ENCODE assay signal across 8 cellular contexts in the genomic region with DNA sequence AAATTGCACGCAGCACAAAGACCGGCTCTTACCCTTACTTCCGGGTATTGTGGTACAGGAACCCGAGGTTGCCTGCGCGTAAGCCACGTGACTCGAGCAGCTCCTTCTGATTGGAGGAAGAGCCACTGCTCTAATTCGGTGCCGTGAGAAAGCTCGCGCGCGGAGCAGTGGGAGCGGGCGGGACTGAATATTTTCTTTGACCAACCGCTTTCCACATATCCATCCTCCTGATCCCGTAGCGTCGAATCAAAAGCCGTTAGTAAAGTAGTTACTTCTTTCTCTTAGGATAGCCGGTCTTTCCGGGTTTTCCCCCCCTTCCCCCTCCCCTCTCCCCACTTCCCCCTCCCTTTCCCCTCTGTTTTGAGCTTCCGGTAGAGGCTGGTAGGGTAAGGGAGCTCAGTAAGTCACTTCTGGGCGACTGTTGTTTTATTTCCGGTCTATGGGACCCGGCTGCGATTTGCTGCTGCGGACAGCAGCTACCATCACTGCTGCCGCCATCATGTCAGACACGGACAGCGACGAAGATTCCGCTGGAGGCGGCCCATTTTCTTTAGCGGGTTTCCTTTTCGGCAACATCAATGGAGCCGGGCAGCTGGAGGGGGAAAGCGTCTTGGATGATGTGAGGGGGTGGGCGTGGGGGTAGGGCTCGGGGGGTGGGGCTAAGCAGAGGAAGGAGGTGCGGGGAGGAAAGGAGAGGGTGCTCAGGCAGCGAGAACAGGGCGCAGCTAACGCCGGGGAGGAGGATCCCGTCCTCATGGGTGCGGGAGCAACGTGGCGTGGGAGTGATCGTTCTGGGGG. TPM values are rescaled to one million over a fixed set of nuclear protein-coding genes. Genes with fewer than 3 reads are reported as not detected.
DNase-seq lines count a peak whose midpoint lies in the region; ATAC-seq and TF ChIP-seq lines count a peak whose summit lies in the region.

A gene with protein sequence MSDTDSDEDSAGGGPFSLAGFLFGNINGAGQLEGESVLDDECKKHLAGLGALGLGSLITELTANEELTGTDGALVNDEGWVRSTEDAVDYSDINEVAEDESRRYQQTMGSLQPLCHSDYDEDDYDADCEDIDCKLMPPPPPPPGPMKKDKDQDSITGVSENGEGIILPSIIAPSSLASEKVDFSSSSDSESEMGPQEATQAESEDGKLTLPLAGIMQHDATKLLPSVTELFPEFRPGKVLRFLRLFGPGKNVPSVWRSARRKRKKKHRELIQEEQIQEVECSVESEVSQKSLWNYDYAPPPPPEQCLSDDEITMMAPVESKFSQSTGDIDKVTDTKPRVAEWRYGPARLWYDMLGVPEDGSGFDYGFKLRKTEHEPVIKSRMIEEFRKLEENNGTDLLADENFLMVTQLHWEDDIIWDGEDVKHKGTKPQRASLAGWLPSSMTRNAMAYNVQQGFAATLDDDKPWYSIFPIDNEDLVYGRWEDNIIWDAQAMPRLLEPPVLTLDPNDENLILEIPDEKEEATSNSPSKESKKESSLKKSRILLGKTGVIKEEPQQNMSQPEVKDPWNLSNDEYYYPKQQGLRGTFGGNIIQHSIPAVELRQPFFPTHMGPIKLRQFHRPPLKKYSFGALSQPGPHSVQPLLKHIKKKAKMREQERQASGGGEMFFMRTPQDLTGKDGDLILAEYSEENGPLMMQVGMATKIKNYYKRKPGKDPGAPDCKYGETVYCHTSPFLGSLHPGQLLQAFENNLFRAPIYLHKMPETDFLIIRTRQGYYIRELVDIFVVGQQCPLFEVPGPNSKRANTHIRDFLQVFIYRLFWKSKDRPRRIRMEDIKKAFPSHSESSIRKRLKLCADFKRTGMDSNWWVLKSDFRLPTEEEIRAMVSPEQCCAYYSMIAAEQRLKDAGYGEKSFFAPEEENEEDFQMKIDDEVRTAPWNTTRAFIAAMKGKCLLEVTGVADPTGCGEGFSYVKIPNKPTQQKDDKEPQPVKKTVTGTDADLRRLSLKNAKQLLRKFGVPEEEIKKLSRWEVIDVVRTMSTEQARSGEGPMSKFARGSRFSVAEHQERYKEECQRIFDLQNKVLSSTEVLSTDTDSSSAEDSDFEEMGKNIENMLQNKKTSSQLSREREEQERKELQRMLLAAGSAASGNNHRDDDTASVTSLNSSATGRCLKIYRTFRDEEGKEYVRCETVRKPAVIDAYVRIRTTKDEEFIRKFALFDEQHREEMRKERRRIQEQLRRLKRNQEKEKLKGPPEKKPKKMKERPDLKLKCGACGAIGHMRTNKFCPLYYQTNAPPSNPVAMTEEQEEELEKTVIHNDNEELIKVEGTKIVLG (N-terminal part only) (plus strand): TSS at position 482 of the 798 bp plus-strand sequence. CDS start 18 bp downstream, at position 500.

- intact Hi-C loops in T-helper 2 cell treated with Interferon-gamma antibody and Interleukin-4, amounts not matched to agents 100 ng/mL and 5 ng/mL, for 36 hours (cut with micrococcal nuclease) = loop anchor here (1.0 to 10.0 kb wide), 6 partner anchors 83 to 299 kb away; a partner anchor contains a TSS
- intact Hi-C loops in left ventricle myocardium superior (cut with micrococcal nuclease) = loop anchor here (5.0 kb wide), 1 partner anchor 114 kb away; a partner anchor contains a TSS
- intact Hi-C loops in prostate gland (cut with DNase I) = loop anchor here (5.0 to 10.0 kb wide), 2 partner anchors 81 to 114 kb away; a partner anchor contains a TSS

- H3K4me1 ChIP-seq in prostate gland (replicated peaks) (no peaks in the 10 kb centered on the region), urinary bladder (ENCODE audit: insufficient read depth) (no peaks in the 10 kb centered on the region)

- ATAC-seq in GM18499 (IDR thresholded peaks at IDR 0.05; ENCODE audit: insufficient read depth, unreplicated experiment) (peak; percentile 58), HG02943 (IDR thresholded peaks at IDR 0.05; ENCODE audit: low read depth, unreplicated experiment) (peak; percentile 90), left ventricle myocardium superior (peak; percentile 97)

- peak; percentile 87 for DNase-seq in NCI-H187 treated with DMSO at 0.1 percent for 48 hours (lab: John Stamatoyannopoulos, UW)
- DNase-seq in anterior cingulate cortex (lab: John Stamatoyannopoulos, UW) = peak; percentile 40 to 96 (median 88)
- DNase-seq in left ventricle myocardium superior = peak; percentile 94
- DNase-seq in prostate gland (ENCODE audit: low spot score) = peak; percentile 92

- H3K36me3 ChIP-seq in prostate gland (no peaks in the 10 kb centered on the region), urinary bladder (ENCODE audit: insufficient read depth) (peaks cover 1% of the 10 kb centered on the region)

- H3K27ac ChIP-seq in prostate gland (peak within 1 kb of the TSS; percentile 77 to 79), urinary bladder (ENCODE audit: low read depth) (peak within 1 kb of the TSS; percentile 75)

- WGBS in prostate gland = 0% methylated on average over 30 of the region's 51 CpGs
- under 1% methylated on average over 51 of the region's 51 CpGs for WGBS in urinary bladder

- H3K27me3 ChIP-seq in prostate gland (replicated peaks; ENCODE audit: insufficient read depth) = no peaks in the 10 kb centered on the region

- H3K4me3 ChIP-seq in prostate gland (peak within 1 kb of the TSS; percentile 46 to 51), urinary bladder (ENCODE audit: low read depth, low read length) (peak within 1 kb of the TSS; percentile 65)

- no peaks in the 10 kb centered on the region for H3K9me3 ChIP-seq in prostate gland

- TF ChIP-seq POLR2A in prostate gland (IDR thresholded peaks at IDR 0.05) = no peak

- TF ChIP-seq CTCF in prostate gland (IDR thresholded peaks at IDR 0.05) = no peak

RNA-seq across cellular contexts. Expression of the gene that starts here (rescaled TPM):
- 43.3 and 45.5 TPM in 2 replicates for total RNA-seq in T-helper 2 cell treated with Interferon-gamma antibody and Interleukin-4, amounts not matched to agents 100 ng/mL and 5 ng/mL, for 36 hours
- total RNA-seq in left ventricle myocardium superior (15.8 TPM), prostate gland (10 to 100 TPM; 27.1 to 67.9 TPM), urinary bladder (54.1 TPM)
- 21.4 TPM for polyA plus RNA-seq in urinary bladder

Comparison
In these comparisons a context has a peak if more than half of its experiments do, and no peak if none do; other contexts are left out.
1. Peak in every context shown above with its lines: DNase-seq, ATAC-seq, H3K4me3 ChIP-seq and H3K27ac ChIP-seq.